13 cellular contexts compared by ENCODE assay signal in the genomic region with DNA sequence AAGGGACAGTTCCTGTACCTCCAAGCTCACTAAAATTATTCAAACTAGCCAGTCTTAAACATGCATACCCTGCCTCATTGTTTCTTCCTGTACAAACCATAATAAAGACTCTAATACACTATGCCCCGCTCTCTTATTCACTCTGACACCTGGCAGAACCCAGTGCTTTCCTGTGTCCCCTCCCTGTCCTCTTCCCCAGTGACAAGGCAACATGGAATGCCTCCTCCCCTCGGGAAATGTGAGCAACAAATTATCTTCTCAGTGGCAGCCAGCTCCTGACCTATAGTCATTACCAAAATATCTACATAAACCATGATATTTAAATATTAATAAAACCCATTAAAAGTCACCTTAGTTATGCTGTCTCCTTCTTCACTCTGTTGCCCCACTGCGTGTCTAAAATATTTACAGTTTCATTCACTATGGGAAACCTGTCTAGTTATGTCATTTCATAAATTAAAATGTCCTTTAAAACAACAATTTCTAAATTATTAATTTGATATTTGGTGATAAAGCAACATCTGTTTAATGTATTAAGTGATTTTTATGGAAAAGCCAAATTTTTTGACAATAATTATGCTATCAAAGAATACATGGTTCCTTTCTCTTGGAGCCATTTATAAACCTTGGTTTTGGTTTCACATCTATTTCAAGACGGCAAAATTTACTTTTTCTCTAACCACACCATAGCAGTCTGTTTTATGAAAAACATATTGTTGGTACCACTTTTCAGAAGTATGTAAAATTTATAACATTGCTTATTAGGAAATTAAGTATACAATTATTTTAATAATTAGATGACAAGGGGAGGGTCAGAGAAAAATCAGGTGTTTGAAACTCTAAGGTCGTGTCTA.
DNase-seq lines count a peak whose midpoint lies in the region; ATAC-seq and TF ChIP-seq lines count a peak whose summit lies in the region.
"Had no signal": no experiment of that assay in that cellular context is flagged by ENCODE, and none has a peak within 500 bp of the region (broad histone marks: within the 10 kb centered on the region; RNA-seq: fewer than 3 reads in every experiment).

No MANE protein-coding gene starts in this region.

- no peaks in the 10 kb centered on the region for H3K79me2 ChIP-seq in H9 (ENCODE audit: insufficient read depth, low read length)

- H2BK5ac ChIP-seq in H9 (ENCODE audit: insufficient read length, low read length): no peak overlapping the region

- no peak overlapping the region for H3T11ph ChIP-seq in H9 (ENCODE audit: low read length)

- H3K36me3 ChIP-seq in breast epithelium: no peaks in the 10 kb centered on the region
- H3K36me3 ChIP-seq: Peyer's patch had no signal

- H3K4me1 Mint-ChIP-seq in H9: no peaks in the 10 kb centered on the region
- H3K4me1 Mint-ChIP-seq: immature natural killer cell, nephron progenitor cell had no signal

- H3K4ac ChIP-seq in H9 (ENCODE audit: low read depth, low read length): no peak overlapping the region

- no peaks in the 10 kb centered on the region for H3K79me1 ChIP-seq in H9 (ENCODE audit: insufficient read depth, low read depth, low read length, poor library complexity, severe bottlenecking)

- no peak overlapping the region for H4K5ac ChIP-seq in H9 (ENCODE audit: insufficient read length, low read depth, low read length)

- peak overlapping the region in 1 of 3 experiments; percentile 28; a peak in 2 of 7 replicates for H3K27ac Mint-ChIP-seq in H9
- H3K27ac Mint-ChIP-seq: immature natural killer cell, nephron progenitor cell had no signal

- no peaks in the 10 kb centered on the region for H4K20me1 ChIP-seq in H9 (ENCODE audit: control insufficient read depth, insufficient read depth, insufficient read length)

- no peaks in the 10 kb centered on the region for H3K23me2 ChIP-seq in H9 (ENCODE audit: insufficient read length, low read depth, low read length, poor library complexity, severe bottlenecking)

- H2AK5ac ChIP-seq in H9 (ENCODE audit: insufficient read length, low read length): no peak overlapping the region

- H2BK120ac ChIP-seq in H9 (ENCODE audit: low read depth, low read length, poor library complexity, severe bottlenecking): no peak overlapping the region

- TF ChIP-seq POLR2A in breast epithelium (IDR thresholded peaks at IDR 0.05): no peak

- H2AFZ ChIP-seq in H9 (ENCODE audit: low read length): no peak overlapping the region

- H3K27ac ChIP-seq in breast epithelium (no peak overlapping the region), H9 (ENCODE audit: insufficient read length, low read depth, low read length) (no peak overlapping the region)
- H3K27ac ChIP-seq: coronary artery, epithelial cell of prostate, Peyer's patch had no signal

- H3K4me1 ChIP-seq in breast epithelium (no peaks in the 10 kb centered on the region), H9 (ENCODE audit: insufficient read depth, low read length) (no peaks in the 10 kb centered on the region)
- H3K4me1 ChIP-seq: Peyer's patch had no signal

- no peaks in the 10 kb centered on the region for H3K9me3 ChIP-seq in breast epithelium
- H3K9me3 ChIP-seq in H9 (ENCODE audit: control insufficient read depth, low read depth, low read length): no peaks in the 10 kb centered on the region
- H3K9me3 ChIP-seq: Peyer's patch had no signal

- H3K23ac ChIP-seq in H9 (ENCODE audit: insufficient read length, low read depth, low read length): no peak overlapping the region

- H4K91ac ChIP-seq in H9 (ENCODE audit: insufficient read length, low read depth, low read length): no peak overlapping the region

- intact Hi-C loops in breast epithelium (cut with DNase I; ENCODE audit: low total_unique reads): no loop called here

- DNase-seq in epidermal melanocyte (ENCODE audit: insufficient read length, low spot score) (no peak), GM20000 (ENCODE audit: low spot score) (no peak), breast epithelium (ENCODE audit: low spot score in 2 of 2) (no peak), H9 (no peak)
- DNase-seq: C1 segment of cervical spinal cord, immature natural killer cell, nephron progenitor cell, Peyer's patch had no signal

- H3K27me3 ChIP-seq in breast epithelium: no peaks in the 10 kb centered on the region
- no peaks in the 10 kb centered on the region for H3K27me3 ChIP-seq in H9 (ENCODE audit: insufficient read depth, low read length)
- H3K27me3 ChIP-seq: Peyer's patch had no signal

- ATAC-seq in GM19043 (IDR thresholded peaks at IDR 0.05; ENCODE audit: low read depth, unreplicated experiment) (peak; percentile 60), GM21786 (IDR thresholded peaks at IDR 0.05; ENCODE audit: unreplicated experiment) (peak; percentile 70), HG03280 (IDR thresholded peaks at IDR 0.05; ENCODE audit: unreplicated experiment) (peak; percentile 58)

- no peak overlapping the region for H3K9ac ChIP-seq in H9 (ENCODE audit: extremely low read depth, insufficient read length, low read length)

- H2BK20ac ChIP-seq in H9 (ENCODE audit: low read depth, low read length, poor library complexity, severe bottlenecking): no peak overlapping the region

- H3K56ac ChIP-seq in H9 (ENCODE audit: insufficient read length, low read depth, low read length): no peak overlapping the region

- H3K18ac ChIP-seq in H9 (ENCODE audit: insufficient read length, low read depth, low read length): no peak overlapping the region

- no peaks in the 10 kb centered on the region for H3K36me3 Mint-ChIP-seq in H9 (ENCODE audit: insufficient read depth in 1 of 3, low read depth in 3 of 3)
- H3K36me3 Mint-ChIP-seq: immature natural killer cell had no signal

- no peak overlapping the region for H3K4me3 ChIP-seq in breast epithelium
- H3K4me3 ChIP-seq: coronary artery, Peyer's patch had no signal

- H3K4me3 Mint-ChIP-seq in H9: no peak overlapping the region
- H3K4me3 Mint-ChIP-seq: immature natural killer cell, nephron progenitor cell had no signal

- no peak overlapping the region for H2BK12ac ChIP-seq in H9 (ENCODE audit: insufficient read length, low read depth, low read length)

- no CpG with 5 or more reads among the region's 5 CpGs for WGBS in H9 (ENCODE audit: extremely low coverage, insufficient read length, low lambda C conversion rate)

- H2BK15ac ChIP-seq in H9 (ENCODE audit: low read depth, low read length): no peak overlapping the region

- no peak overlapping the region for H3K4me2 ChIP-seq in H9 (ENCODE audit: insufficient read depth, insufficient read length, low read length)

- H3K9me3 Mint-ChIP-seq in H9: no peaks in the 10 kb centered on the region
- H3K9me3 Mint-ChIP-seq: nephron progenitor cell had no signal

- H3K27me3 Mint-ChIP-seq in H9 (ENCODE audit: low read depth): no peaks in the 10 kb centered on the region

- no peak overlapping the region for H3K14ac ChIP-seq in H9 (ENCODE audit: insufficient read depth, low read length)

- no peak for TF ChIP-seq CTCF in GM20000 (IDR thresholded peaks at IDR 0.05; ENCODE audit: extremely low read depth, missing control alignments)
- TF ChIP-seq CTCF in breast epithelium (IDR thresholded peaks at IDR 0.05): no peak
- TF ChIP-seq CTCF in H9 (conservative IDR thresholded peaks at IDR 0.05): no peak

- H4K8ac ChIP-seq in H9 (replicated peaks; ENCODE audit: insufficient read length, low read depth, low read length): no peak overlapping the region
